8 cellular contexts compared by ENCODE assay signal in the genomic region with DNA sequence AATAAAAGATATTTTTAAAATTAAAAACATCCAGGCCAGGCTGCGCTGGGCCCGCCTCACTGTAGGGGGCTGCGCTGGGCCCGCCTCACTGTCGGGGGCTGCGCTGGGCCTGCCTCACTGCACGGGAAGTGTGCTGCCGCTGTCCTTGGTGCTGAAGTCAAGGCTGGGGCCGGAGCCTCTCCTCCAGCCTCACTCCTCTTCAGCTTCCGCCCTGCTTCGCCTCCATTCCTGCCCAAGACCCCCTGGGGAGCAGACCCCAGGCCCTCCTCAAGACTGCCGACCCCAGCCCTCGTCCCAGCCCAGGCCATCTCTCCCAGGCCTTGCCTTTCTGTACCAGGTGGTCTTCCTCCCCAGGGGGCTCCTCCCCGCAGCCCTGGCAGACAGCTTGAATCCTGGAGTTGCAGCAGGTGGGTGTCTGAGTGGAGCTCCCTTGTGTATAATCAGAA. TPM values are rescaled to one million over a fixed set of nuclear protein-coding genes. Genes with fewer than 3 reads are reported as not detected.
A peak's percentile ranks its signal among the peaks of the same experiment; 100 is the strongest.
DNase-seq lines count a peak whose midpoint lies in the region; ATAC-seq and TF ChIP-seq lines count a peak whose summit lies in the region.

No MANE protein-coding gene starts in this region.

- intact Hi-C loops in uterus (cut with DNase I; ENCODE audit: low total_unique reads) = no loop called here

- no peak overlapping the region for H3K27ac ChIP-seq in uterus

- H3K9me3 ChIP-seq in uterus = no peaks in the 10 kb centered on the region

- DNase-seq in GM13977 (ENCODE audit: low spot score) = peak; percentile 84
- DNase-seq in NCI-H524 (lab: John Stamatoyannopoulos, UW) = peak; percentile 94 to 97
- DNase-seq in activated T-cell treated with anti-CD3 and anti-CD28 coated beads, Interleukin-2, amount 50 U/mL, for 48 hours = peak; percentile 58 to 59
- DNase-seq in iPS DF 4.7 (ENCODE audit: extremely low read depth, low spot score) = peak; percentile 25
- no peak for DNase-seq in NCI-H128 (lab: John Stamatoyannopoulos, UW; ENCODE audit: unreplicated experiment)
- DNase-seq in uterus = no peak

- TF ChIP-seq POLR2A in uterus (IDR thresholded peaks at IDR 0.05) = no peak

- in situ Hi-C loops in GM13977 (cut with MboI; ENCODE audit: low pct_unique_long_range_greater_than_20kb, low sequenced_read_pairs, unreplicated experiment) = no loop called here

- TF ChIP-seq CTCF in GM13977 (IDR thresholded peaks at IDR 0.05; ENCODE audit: extremely low read depth, insufficient read depth, missing control alignments) (no peak), uterus (IDR thresholded peaks at IDR 0.05) (no peak)

- no peaks in the 10 kb centered on the region for H3K27me3 ChIP-seq in uterus

- no peaks in the 10 kb centered on the region for H3K4me1 ChIP-seq in uterus

- no peaks in the 10 kb centered on the region for H3K36me3 ChIP-seq in uterus

- ATAC-seq in HG03175 (IDR thresholded peaks at IDR 0.05; ENCODE audit: unreplicated experiment) = no peak
- ATAC-seq in HG02981 (IDR thresholded peaks at IDR 0.05; ENCODE audit: unreplicated experiment) = no peak

- H3K4me3 ChIP-seq in uterus = no peak overlapping the region

RNA-seq across cellular contexts. Expression of a gene that starts 26.2 kb away (rescaled TPM):
- total RNA-seq in uterus = 10 to 100 TPM in 3 of 4 donors, 1 to 10 TPM in 1; 9.5 to 33.3 (median 18.5) TPM

RNA-seq across cellular contexts. Expression of a gene that starts 35.3 kb away (rescaled TPM):
- 1 to 10 TPM in 2 of 4 donors, not detected in 2; 1.6 to 2.1 TPM for total RNA-seq in uterus

Comparison
In these comparisons a context has a peak if more than half of its experiments do, and no peak if none do; other contexts are left out.
1. DNase-seq: peak in GM13977 (single experiment), NCI-H524 (2 of 2), activated T-cell treated with anti-CD3 and anti-CD28 coated beads, Interleukin-2, amount 50 U/mL, for 48 hours (2 of 2) and iPS DF 4.7 (single experiment); none in NCI-H128 (single experiment) and uterus (0 of 2).